ENCODE assay signal across 11 cellular contexts in the genomic region with DNA sequence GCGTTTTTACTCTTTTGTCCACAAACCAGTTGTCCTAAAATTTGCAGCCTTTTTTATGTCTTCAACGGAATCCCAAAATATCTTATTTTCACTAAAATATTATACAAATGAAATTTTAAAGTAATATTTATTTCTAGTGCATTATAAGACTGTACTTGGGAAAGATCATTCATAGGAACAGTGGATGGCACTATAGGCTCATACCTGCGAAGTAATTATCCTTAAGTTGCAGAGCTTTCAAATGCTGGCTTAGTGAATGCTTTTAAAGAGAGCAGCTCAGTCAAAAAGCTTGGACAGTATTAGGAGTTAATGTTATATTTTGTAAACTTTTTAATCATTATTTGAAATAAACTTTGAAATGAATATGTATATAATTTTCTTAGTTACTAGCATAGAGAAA.
DNase-seq lines count a peak whose midpoint lies in the region; ATAC-seq, FAIRE-seq and TF ChIP-seq lines count a peak whose summit lies in the region.
"Had no signal": no experiment of that assay in that cellular context is flagged by ENCODE, and none has a peak within 500 bp of the region (broad histone marks: within the 10 kb centered on the region; RNA-seq: fewer than 3 reads in every experiment).

No MANE protein-coding gene starts in this region.

- H3K9me2 ChIP-seq in hepatocyte (replicated peaks; ENCODE audit: insufficient read depth) = no peaks in the 10 kb centered on the region

- no peaks in the 10 kb centered on the region for H3K79me2 ChIP-seq in H9 (ENCODE audit: insufficient read depth, low read length)
- H3K79me2 ChIP-seq in hepatocyte = no peaks in the 10 kb centered on the region

- no peak overlapping the region for H4K5ac ChIP-seq in H9 (ENCODE audit: insufficient read length, low read depth, low read length)

- no peak overlapping the region for H3T11ph ChIP-seq in H9 (ENCODE audit: low read length)

- H3K27ac Mint-ChIP-seq in H9 = no peak overlapping the region
- H3K27ac Mint-ChIP-seq in activated T-helper 2 cell treated with anti-CD3 and anti-CD28 coated beads, Interferon-gamma antibody, Interleukin-2, Interleukin-4, amounts not matched to agents 10 μg/mL and 5 μg/mL and 100 μg/mL, durations not matched to agents 14 hours and 24 hours and 36 hours = no peak overlapping the region
- H3K27ac Mint-ChIP-seq in CD4-positive, alpha-beta memory T cell = no peak overlapping the region
- H3K27ac Mint-ChIP-seq: T-cell had no signal

- no peak overlapping the region for H3K9ac ChIP-seq in H9 (ENCODE audit: extremely low read depth, insufficient read length, low read length)

- no peak overlapping the region for H2BK15ac ChIP-seq in H9 (ENCODE audit: low read depth, low read length)

- no peak for TF ChIP-seq EP300 in A549 (IDR thresholded peaks at IDR 0.05)

- in situ Hi-C loops in GM13977 (cut with MboI; ENCODE audit: low pct_unique_long_range_greater_than_20kb, low sequenced_read_pairs, unreplicated experiment) = no loop called here

- no peak overlapping the region for H3K14ac ChIP-seq in H9 (ENCODE audit: insufficient read depth, low read length)

- intact Hi-C loops in activated T-helper 2 cell treated with anti-CD3 and anti-CD28 coated beads, Interferon-gamma antibody, Interleukin-2, Interleukin-4, amounts not matched to agents 10 μg/mL and 5 μg/mL and 100 μg/mL, durations not matched to agents 14 hours and 24 hours and 36 hours (cut with micrococcal nuclease) = loop anchor here (2.0 kb wide), 1 partner anchor 800 kb away; no protein-coding TSS in a partner anchor
- intact Hi-C loops in CD4-positive, alpha-beta memory T cell (cut with micrococcal nuclease) = no loop called here

- H3K27me3 ChIP-seq in H9 (ENCODE audit: insufficient read depth, low read length) = no peaks in the 10 kb centered on the region
- no peaks in the 10 kb centered on the region for H3K27me3 ChIP-seq in hepatocyte
- no peaks in the 10 kb centered on the region for H3K27me3 ChIP-seq in CD4-positive, alpha-beta memory T cell (ENCODE audit: insufficient read depth, low read length)

- H3K36me3 Mint-ChIP-seq in H9 (ENCODE audit: insufficient read depth in 1 of 3, low read depth in 3 of 3) = peaks cover 0 to 6% (median 4%) of the 10 kb centered on the region in 3 experiments; a peak in 4 of 7 replicates
- H3K36me3 Mint-ChIP-seq in activated T-helper 2 cell treated with anti-CD3 and anti-CD28 coated beads, Interferon-gamma antibody, Interleukin-2, Interleukin-4, amounts not matched to agents 10 μg/mL and 5 μg/mL and 100 μg/mL, durations not matched to agents 14 hours and 24 hours and 36 hours (ENCODE audit: low read depth) = peaks cover 3% of the 10 kb centered on the region
- peaks cover 17 to 43% of the 10 kb centered on the region in 2 donors for H3K36me3 Mint-ChIP-seq in CD4-positive, alpha-beta memory T cell

- no peaks in the 10 kb centered on the region for H3K9me3 Mint-ChIP-seq in H9
- no peaks in the 10 kb centered on the region for H3K9me3 Mint-ChIP-seq in activated T-helper 2 cell treated with anti-CD3 and anti-CD28 coated beads, Interferon-gamma antibody, Interleukin-2, Interleukin-4, amounts not matched to agents 10 μg/mL and 5 μg/mL and 100 μg/mL, durations not matched to agents 14 hours and 24 hours and 36 hours
- H3K9me3 Mint-ChIP-seq in CD4-positive, alpha-beta memory T cell = no peaks in the 10 kb centered on the region
- H3K9me3 Mint-ChIP-seq: IgD-negative memory B cell, T-cell had no signal

- H3K27ac ChIP-seq in A549 (no peak overlapping the region), H9 (ENCODE audit: insufficient read length, low read depth, low read length) (no peak overlapping the region), hepatocyte (no peak overlapping the region)
- H3K27ac ChIP-seq in CD4-positive, alpha-beta memory T cell (ENCODE audit: low read depth, low read length) = no peak overlapping the region
- H3K27ac ChIP-seq: lower lobe of right lung had no signal

- peaks cover 12 to 15% of the 10 kb centered on the region in 2 experiments for H3K4me1 Mint-ChIP-seq in H9
- peaks cover 1% of the 10 kb centered on the region for H3K4me1 Mint-ChIP-seq in activated T-helper 2 cell treated with anti-CD3 and anti-CD28 coated beads, Interferon-gamma antibody, Interleukin-2, Interleukin-4, amounts not matched to agents 10 μg/mL and 5 μg/mL and 100 μg/mL, durations not matched to agents 14 hours and 24 hours and 36 hours (ENCODE audit: low read depth)
- H3K4me1 Mint-ChIP-seq in CD4-positive, alpha-beta memory T cell = peaks cover 0 to 6% (median 4%) of the 10 kb centered on the region in 4 donors
- H3K4me1 Mint-ChIP-seq: T-cell had no signal

- TF ChIP-seq CTCF in A549 (IDR thresholded peaks at IDR 0.05) (peak; percentile 30; the same call in 2 of the 3 replicates), H9 (conservative IDR thresholded peaks at IDR 0.05) (peak; percentile 35; the same call in 2 of the 3 replicates), hepatocyte (IDR thresholded peaks at IDR 0.05; ENCODE audit: poor library complexity) (peak; percentile 38), GM13977 (IDR thresholded peaks at IDR 0.05; ENCODE audit: extremely low read depth, insufficient read depth, missing control alignments) (no peak)

- H2AFZ ChIP-seq in H9 (ENCODE audit: low read length) (no peak overlapping the region), hepatocyte (no peak overlapping the region)

- H4K8ac ChIP-seq in H9 (replicated peaks; ENCODE audit: insufficient read length, low read depth, low read length) = no peak overlapping the region

- no peak overlapping the region for H2AK5ac ChIP-seq in H9 (ENCODE audit: insufficient read length, low read length)

- POLR2A ChIA-PET in A549 (lab: Yijun Ruan, JAX) = no interaction called here
- POLR2A ChIA-PET in CD4-positive, alpha-beta memory T cell (lab: Charles Lee; ENCODE audit: partially characterized antibody) = no interaction called here

- no peak overlapping the region for H3K18ac ChIP-seq in H9 (ENCODE audit: insufficient read length, low read depth, low read length)

- no peak overlapping the region for H3K4ac ChIP-seq in H9 (ENCODE audit: low read depth, low read length)

- ATAC-seq in A549 (no peak), GM21423 (IDR thresholded peaks at IDR 0.05; ENCODE audit: unreplicated experiment) (no peak)
- ATAC-seq: lower lobe of right lung, T-cell had no signal

- no peak overlapping the region for H2BK120ac ChIP-seq in H9 (ENCODE audit: low read depth, low read length, poor library complexity, severe bottlenecking)

- H3K79me1 ChIP-seq in H9 (ENCODE audit: insufficient read depth, low read depth, low read length, poor library complexity, severe bottlenecking) = no peaks in the 10 kb centered on the region

- no peaks in the 10 kb centered on the region for H3K27me3 Mint-ChIP-seq in H9 (ENCODE audit: low read depth)
- H3K27me3 Mint-ChIP-seq in activated T-helper 2 cell treated with anti-CD3 and anti-CD28 coated beads, Interferon-gamma antibody, Interleukin-2, Interleukin-4, amounts not matched to agents 10 μg/mL and 5 μg/mL and 100 μg/mL, durations not matched to agents 14 hours and 24 hours and 36 hours (ENCODE audit: low read depth) = no peaks in the 10 kb centered on the region
- no peaks in the 10 kb centered on the region for H3K27me3 Mint-ChIP-seq in CD4-positive, alpha-beta memory T cell
- H3K27me3 Mint-ChIP-seq: IgD-negative memory B cell, T-cell had no signal

- no peak for FAIRE-seq in A549 (lab: Jason Lieb, UNC)

- DNase-seq in A549 (ENCODE audit: low read depth in 1 of 2, low spot score in 1 of 2) (peak in 1 of 2 experiments; percentile 22), H9 (no peak), astrocyte of the hippocampus (ENCODE audit: low read depth, low spot score) (peak; percentile 17), hepatocyte (ENCODE audit: low spot score) (peak; percentile 13), GM13977 (ENCODE audit: low spot score) (no peak)
- no peak for DNase-seq in activated T-helper 2 cell treated with anti-CD3 and anti-CD28 coated beads, Interferon-gamma antibody, Interleukin-2, Interleukin-4, amounts not matched to agents 10 μg/mL and 5 μg/mL and 100 μg/mL, durations not matched to agents 14 hours and 24 hours and 36 hours (ENCODE audit: low spot score)
- no peak for DNase-seq in CD4-positive, alpha-beta memory T cell
- DNase-seq: lower lobe of right lung, T-cell had no signal

- no peak overlapping the region for H3K4me2 ChIP-seq in A549
- no peak overlapping the region for H3K4me2 ChIP-seq in H9 (ENCODE audit: insufficient read depth, insufficient read length, low read length)
- H3K4me2 ChIP-seq in hepatocyte = no peak overlapping the region

- H3K23me2 ChIP-seq in H9 (ENCODE audit: insufficient read length, low read depth, low read length, poor library complexity, severe bottlenecking) = no peaks in the 10 kb centered on the region

- H3K4me3 Mint-ChIP-seq in H9 = no peak overlapping the region
- no peak overlapping the region for H3K4me3 Mint-ChIP-seq in activated T-helper 2 cell treated with anti-CD3 and anti-CD28 coated beads, Interferon-gamma antibody, Interleukin-2, Interleukin-4, amounts not matched to agents 10 μg/mL and 5 μg/mL and 100 μg/mL, durations not matched to agents 14 hours and 24 hours and 36 hours (ENCODE audit: low read depth)
- H3K4me3 Mint-ChIP-seq in CD4-positive, alpha-beta memory T cell = no peak overlapping the region
- H3K4me3 Mint-ChIP-seq: IgD-negative memory B cell, T-cell had no signal

- no peak overlapping the region for H4K91ac ChIP-seq in H9 (ENCODE audit: insufficient read length, low read depth, low read length)

- no peak overlapping the region for H2BK20ac ChIP-seq in H9 (ENCODE audit: low read depth, low read length, poor library complexity, severe bottlenecking)

- 88% methylated on average over 3 of the region's 3 CpGs for WGBS in A549 (ENCODE audit: missing lambda C conversion rate)
- no CpG with 5 or more reads among the region's 3 CpGs for WGBS in H9 (ENCODE audit: extremely low coverage, insufficient read length, low lambda C conversion rate)
- 92% methylated on average over 3 of the region's 3 CpGs for WGBS in hepatocyte (ENCODE audit: low lambda C conversion rate, missing lambda C conversion rate)

- no peaks in the 10 kb centered on the region for H3K9me3 ChIP-seq in A549
- no peaks in the 10 kb centered on the region for H3K9me3 ChIP-seq in H9 (ENCODE audit: control insufficient read depth, low read depth, low read length)
- H3K9me3 ChIP-seq in hepatocyte (ENCODE audit: low read depth) = no peaks in the 10 kb centered on the region
- no peaks in the 10 kb centered on the region for H3K9me3 ChIP-seq in CD4-positive, alpha-beta memory T cell (ENCODE audit: control insufficient read depth in 1 of 2, low read length in 2 of 2)
- H3K9me3 ChIP-seq: lower lobe of right lung had no signal

- H3K36me3 ChIP-seq in hepatocyte (replicated peaks; ENCODE audit: insufficient read depth, low read depth) = no peaks in the 10 kb centered on the region
- H3K36me3 ChIP-seq in CD4-positive, alpha-beta memory T cell (ENCODE audit: insufficient read depth, low read length) = no peaks in the 10 kb centered on the region
- H3K36me3 ChIP-seq: lower lobe of right lung had no signal

- TF ChIP-seq POLR2A in A549 (IDR thresholded peaks at IDR 0.05; ENCODE audit: low read length) = no peak

- no peak overlapping the region for H3K23ac ChIP-seq in H9 (ENCODE audit: insufficient read length, low read depth, low read length)

- H2BK12ac ChIP-seq in H9 (ENCODE audit: insufficient read length, low read depth, low read length) = no peak overlapping the region

- no peak overlapping the region for H3K4me3 ChIP-seq in A549
- H3K4me3 ChIP-seq in hepatocyte = no peak overlapping the region
- no peak overlapping the region for H3K4me3 ChIP-seq in CD4-positive, alpha-beta memory T cell (ENCODE audit: low read length in 2 of 2)
- H3K4me3 ChIP-seq: lower lobe of right lung had no signal

- no peak overlapping the region for H3K56ac ChIP-seq in H9 (ENCODE audit: insufficient read length, low read depth, low read length)

- CTCF ChIA-PET in A549 (lab: Yijun Ruan, JAX) = interaction anchor here (1.2 kb wide), 1 partner anchor 800 kb away, joined by 3 read pairs; no protein-coding TSS in a partner anchor
- CTCF ChIA-PET in CD4-positive, alpha-beta memory T cell (lab: Charles Lee; ENCODE audit: partially characterized antibody) = no interaction called here

- TF ChIP-seq RAD21 in A549 (conservative IDR thresholded peaks at IDR 0.05 in 1 of 2, IDR thresholded peaks at IDR 0.05 in 1 of 2) = peak; percentile 33 to 46; a peak in 4 of 5 replicates

- H4K20me1 ChIP-seq in H9 (ENCODE audit: control insufficient read depth, insufficient read depth, insufficient read length) (no peaks in the 10 kb centered on the region), hepatocyte (ENCODE audit: insufficient read depth, poor library complexity, severe bottlenecking) (no peaks in the 10 kb centered on the region)

- H3K4me1 ChIP-seq in A549 = no peaks in the 10 kb centered on the region
- no peaks in the 10 kb centered on the region for H3K4me1 ChIP-seq in H9 (ENCODE audit: insufficient read depth, low read length)
- H3K4me1 ChIP-seq in hepatocyte (ENCODE audit: insufficient read depth) = peaks cover 19% of the 10 kb centered on the region
- no peaks in the 10 kb centered on the region for H3K4me1 ChIP-seq in CD4-positive, alpha-beta memory T cell (ENCODE audit: insufficient read depth, low read length)
- H3K4me1 ChIP-seq: lower lobe of right lung had no signal

- no peak overlapping the region for H2BK5ac ChIP-seq in H9 (ENCODE audit: insufficient read length, low read length)

Comparison
In these comparisons a context has a peak if more than half of its experiments do, and no peak if none do; other contexts are left out.
1. DNase-seq: peak in astrocyte of the hippocampus (single experiment) and hepatocyte (single experiment); none in H9 (single experiment), GM13977 (single experiment), activated T-helper 2 cell treated with anti-CD3 and anti-CD28 coated beads, Interferon-gamma antibody, Interleukin-2, Interleukin-4, amounts not matched to agents 10 μg/mL and 5 μg/mL and 100 μg/mL, durations not matched to agents 14 hours and 24 hours and 36 hours (single experiment) and CD4-positive, alpha-beta memory T cell (0 of 5).